In the genomic region with DNA sequence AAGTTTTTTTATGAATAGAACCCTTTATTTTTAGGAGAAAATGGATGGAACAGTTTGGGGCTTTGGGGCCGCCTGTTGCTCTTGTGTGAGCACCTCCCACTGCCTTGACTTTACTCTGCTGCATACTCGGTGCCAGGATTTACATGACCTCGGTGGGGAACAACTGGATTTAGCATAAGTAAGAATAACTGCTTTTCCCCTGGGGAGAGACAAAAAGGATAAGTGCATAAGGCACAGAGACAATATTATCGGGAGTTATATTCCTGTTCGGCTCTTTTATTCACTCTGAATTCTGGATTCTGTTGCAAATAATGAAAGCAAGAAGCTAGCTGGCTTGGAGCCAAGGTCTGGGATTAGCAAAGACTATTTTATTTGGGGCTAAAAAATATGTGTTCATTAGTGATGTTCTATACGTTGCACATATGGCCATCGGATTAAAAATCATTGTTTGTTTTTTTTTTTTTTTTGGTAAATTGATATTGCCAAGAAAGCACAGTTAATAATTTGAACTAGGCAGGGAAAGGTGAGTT, we compare ENCODE assay signal across 16 cellular contexts.
A peak's percentile ranks its signal among the peaks of the same experiment; 100 is the strongest.
DNase-seq lines count a peak whose midpoint lies in the region; ATAC-seq and TF ChIP-seq lines count a peak whose summit lies in the region.
"Had no signal": no experiment of that assay in that cellular context is flagged by ENCODE, and none has a peak within 500 bp of the region (broad histone marks: within the 10 kb centered on the region; RNA-seq: fewer than 3 reads in every experiment).

No MANE protein-coding gene starts in this region.

- no peak overlapping the region for H3K27ac ChIP-seq in right cardiac atrium (ENCODE audit: low read length)
- H3K27ac ChIP-seq in right atrium auricular region = no peak overlapping the region
- H3K27ac ChIP-seq in esophagus muscularis mucosa (replicated peaks in 1 of 4) = no peak overlapping the region
- no peak overlapping the region for H3K27ac ChIP-seq in subcutaneous abdominal adipose tissue (ENCODE audit: low read depth, low read length)
- H3K27ac ChIP-seq: lower lobe of right lung, ovary, thyroid gland had no signal

- WGBS in right cardiac atrium = 33% methylated on average over 7 of the region's 7 CpGs
- WGBS in esophagus muscularis mucosa = 42% methylated on average over 7 of the region's 7 CpGs

- TF ChIP-seq POLR2A in esophagus muscularis mucosa (IDR thresholded peaks at IDR 0.05; ENCODE audit: low read depth) = no peak

- no peak overlapping the region for H3K9ac ChIP-seq in subcutaneous abdominal adipose tissue (ENCODE audit: low read length in 5 of 5)

- no peak for TF ChIP-seq CTCF in right atrium auricular region (IDR thresholded peaks at IDR 0.05)
- TF ChIP-seq CTCF in esophagus muscularis mucosa (IDR thresholded peaks at IDR 0.05) = no peak

- H3K27me3 ChIP-seq in right cardiac atrium (ENCODE audit: control insufficient read depth, insufficient read depth) (no peaks in the 10 kb centered on the region), right atrium auricular region (no peaks in the 10 kb centered on the region), esophagus muscularis mucosa (peaks cover 0 to 10% (median 0%) of the 10 kb centered on the region in 4 donors), subcutaneous abdominal adipose tissue (ENCODE audit: control insufficient read depth in 5 of 5, insufficient read depth in 4 of 5, low read length in 5 of 5) (peaks cover 0 to 3% (median 0%) of the 10 kb centered on the region in 5 donors)
- H3K27me3 ChIP-seq: ovary, thyroid gland had no signal

- ATAC-seq in right cardiac atrium (no peak), GM21528 (IDR thresholded peaks at IDR 0.05; ENCODE audit: low FRiP score, unreplicated experiment) (no peak), HG03439 (IDR thresholded peaks at IDR 0.05; ENCODE audit: unreplicated experiment) (no peak)
- ATAC-seq: lower lobe of right lung had no signal

- DNase-seq in right cardiac atrium = no peak
- DNase-seq in right atrium auricular region (ENCODE audit: low spot score) = no peak
- DNase-seq in NCI-H774 (lab: John Stamatoyannopoulos, UW) = peak; percentile 11
- DNase-seq in esophagus muscularis mucosa (ENCODE audit: extremely low spot score) = peak; percentile 55
- DNase-seq in activated CD4-positive, alpha-beta T cell treated with anti-CD3 and anti-CD28 coated beads, Interleukin-2, amount 50 U/mL, for 48 hours = no peak
- DNase-seq: activated CD4-positive, CD25-positive, alpha-beta regulatory T cell treated with anti-CD3 and anti-CD28 coated beads, Interleukin-2, amount 50 U/mL, for 72 hours; activated gamma-delta T cell treated with Interleukin-2 at 50 U/mL for 16 hours; lower lobe of right lung; naive B cell; T-helper 9 cell; thyroid gland had no signal

- TF ChIP-seq EP300 in esophagus muscularis mucosa (IDR thresholded peaks at IDR 0.05) = no peak

- H3K4me1 ChIP-seq in right cardiac atrium (ENCODE audit: control insufficient read depth, insufficient read depth, low read length) (no peaks in the 10 kb centered on the region), right atrium auricular region (no peaks in the 10 kb centered on the region), esophagus muscularis mucosa (no peaks in the 10 kb centered on the region), subcutaneous abdominal adipose tissue (ENCODE audit: control insufficient read depth in 5 of 5, insufficient read depth in 5 of 5, low read length in 5 of 5) (peaks cover 0 to 15% (median 0%) of the 10 kb centered on the region in 5 donors)
- H3K4me1 ChIP-seq: lower lobe of right lung, thyroid gland had no signal

- no peaks in the 10 kb centered on the region for H3K9me3 ChIP-seq in right cardiac atrium (ENCODE audit: control insufficient read depth, low read length)
- peaks cover 0 to 6% of the 10 kb centered on the region in 2 donors for H3K9me3 ChIP-seq in right atrium auricular region
- H3K9me3 ChIP-seq in esophagus muscularis mucosa = peaks cover 0 to 8% (median 3%) of the 10 kb centered on the region in 4 donors
- H3K9me3 ChIP-seq in subcutaneous abdominal adipose tissue (ENCODE audit: control insufficient read depth in 5 of 5, low read length in 5 of 5) = peaks cover 4 to 10% (median 6%) of the 10 kb centered on the region in 5 donors
- H3K9me3 ChIP-seq: lower lobe of right lung, thyroid gland had no signal

- H3K4me3 ChIP-seq in right cardiac atrium (ENCODE audit: low read length) (peak overlapping the region; percentile 41), right atrium auricular region (no peak overlapping the region), esophagus muscularis mucosa (peak overlapping the region in 2 of 4 donors; percentile 26 to 33), subcutaneous abdominal adipose tissue (ENCODE audit: low read depth in 1 of 5, low read length in 5 of 5) (peak overlapping the region; percentile 36 to 58 (median 41))
- H3K4me3 ChIP-seq: lower lobe of right lung, ovary, smooth muscle cell, thyroid gland had no signal

- intact Hi-C loops in right cardiac atrium (cut with DNase I) = loop anchor here in 1 of 4 donors (10.0 kb wide), 1 partner anchor 513 kb away; a partner anchor contains a TSS
- intact Hi-C loops in esophagus muscularis mucosa (cut with DNase I) = loop anchor here (10.0 kb wide), 2 partner anchors 93 to 513 kb away; a partner anchor contains a TSS

- H3K36me3 ChIP-seq in right atrium auricular region (no peaks in the 10 kb centered on the region), esophagus muscularis mucosa (no peaks in the 10 kb centered on the region), subcutaneous abdominal adipose tissue (ENCODE audit: control insufficient read depth in 5 of 5, insufficient read depth in 5 of 5, low read length in 5 of 5) (no peaks in the 10 kb centered on the region)
- H3K36me3 ChIP-seq: lower lobe of right lung, ovary, thyroid gland had no signal

Comparison
In these comparisons a context has a peak if more than half of its experiments do, and no peak if none do; other contexts are left out.
1. H3K4me3 ChIP-seq: peak in right cardiac atrium (single experiment) and subcutaneous abdominal adipose tissue (5 of 5); none in right atrium auricular region (0 of 2).
2. DNase-seq: peak in NCI-H774 (single experiment) and esophagus muscularis mucosa (single experiment); none in right cardiac atrium (0 of 3), right atrium auricular region (single experiment) and activated CD4-positive, alpha-beta T cell treated with anti-CD3 and anti-CD28 coated beads, Interleukin-2, amount 50 U/mL, for 48 hours (0 of 2).